ENCODE assay signal across 1 cellular context in the genomic region with DNA sequence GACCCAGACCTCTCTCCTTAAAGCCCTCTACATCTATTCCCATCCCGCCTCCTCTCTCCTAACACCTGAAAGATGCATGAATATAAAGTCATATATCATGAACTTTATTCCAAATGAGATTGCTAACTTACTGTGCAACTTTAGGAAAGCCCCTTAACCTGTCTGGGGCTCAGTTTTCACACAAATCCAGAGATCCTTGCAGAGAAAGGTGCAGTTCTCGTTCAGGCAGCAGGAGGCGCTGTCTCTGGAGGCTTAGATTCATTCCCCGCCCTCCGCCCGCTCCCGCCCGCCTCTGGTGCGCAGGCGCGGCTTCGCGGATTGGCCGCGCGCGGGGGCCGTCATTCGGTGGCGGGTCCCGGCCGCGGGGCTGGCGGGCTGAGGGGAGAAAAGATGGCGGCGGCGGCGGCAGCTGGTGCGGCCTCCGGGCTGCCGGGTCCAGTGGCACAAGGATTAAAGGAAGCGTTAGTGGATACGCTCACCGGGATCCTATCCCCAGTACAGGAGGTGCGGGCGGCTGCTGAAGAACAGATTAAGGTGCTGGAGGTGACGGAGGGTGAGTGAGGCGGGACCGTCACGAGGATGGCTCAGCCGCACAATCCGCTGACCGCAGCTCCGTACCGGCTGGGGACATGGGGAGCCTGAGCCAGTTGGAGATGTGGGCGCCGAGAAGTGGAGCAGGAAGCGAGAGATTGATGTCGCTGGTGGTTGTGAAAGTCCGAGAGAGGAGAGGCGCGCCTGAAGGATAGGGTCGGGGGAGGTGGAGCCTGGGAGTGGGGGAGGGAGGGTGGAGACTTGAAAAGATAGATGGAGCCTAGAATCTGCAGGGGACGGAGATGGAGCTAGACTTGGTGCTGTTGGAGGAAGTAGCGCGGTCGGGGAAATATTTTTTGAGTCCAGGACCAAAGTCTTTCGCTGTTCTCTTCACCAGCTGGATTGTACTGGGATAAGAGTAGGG.
TF ChIP-seq lines count a peak whose summit lies in the region.

A gene (plus strand): TSS at position 338 of the 955 bp plus-strand sequence. CDS start 53 bp downstream, at position 391.

TF ChIP-seq in HEK293, 187 proteins besides CTCF, POLR2A, EP300 and RAD21 (continued from another document):
- TF ChIP-seq, protein P1, sequence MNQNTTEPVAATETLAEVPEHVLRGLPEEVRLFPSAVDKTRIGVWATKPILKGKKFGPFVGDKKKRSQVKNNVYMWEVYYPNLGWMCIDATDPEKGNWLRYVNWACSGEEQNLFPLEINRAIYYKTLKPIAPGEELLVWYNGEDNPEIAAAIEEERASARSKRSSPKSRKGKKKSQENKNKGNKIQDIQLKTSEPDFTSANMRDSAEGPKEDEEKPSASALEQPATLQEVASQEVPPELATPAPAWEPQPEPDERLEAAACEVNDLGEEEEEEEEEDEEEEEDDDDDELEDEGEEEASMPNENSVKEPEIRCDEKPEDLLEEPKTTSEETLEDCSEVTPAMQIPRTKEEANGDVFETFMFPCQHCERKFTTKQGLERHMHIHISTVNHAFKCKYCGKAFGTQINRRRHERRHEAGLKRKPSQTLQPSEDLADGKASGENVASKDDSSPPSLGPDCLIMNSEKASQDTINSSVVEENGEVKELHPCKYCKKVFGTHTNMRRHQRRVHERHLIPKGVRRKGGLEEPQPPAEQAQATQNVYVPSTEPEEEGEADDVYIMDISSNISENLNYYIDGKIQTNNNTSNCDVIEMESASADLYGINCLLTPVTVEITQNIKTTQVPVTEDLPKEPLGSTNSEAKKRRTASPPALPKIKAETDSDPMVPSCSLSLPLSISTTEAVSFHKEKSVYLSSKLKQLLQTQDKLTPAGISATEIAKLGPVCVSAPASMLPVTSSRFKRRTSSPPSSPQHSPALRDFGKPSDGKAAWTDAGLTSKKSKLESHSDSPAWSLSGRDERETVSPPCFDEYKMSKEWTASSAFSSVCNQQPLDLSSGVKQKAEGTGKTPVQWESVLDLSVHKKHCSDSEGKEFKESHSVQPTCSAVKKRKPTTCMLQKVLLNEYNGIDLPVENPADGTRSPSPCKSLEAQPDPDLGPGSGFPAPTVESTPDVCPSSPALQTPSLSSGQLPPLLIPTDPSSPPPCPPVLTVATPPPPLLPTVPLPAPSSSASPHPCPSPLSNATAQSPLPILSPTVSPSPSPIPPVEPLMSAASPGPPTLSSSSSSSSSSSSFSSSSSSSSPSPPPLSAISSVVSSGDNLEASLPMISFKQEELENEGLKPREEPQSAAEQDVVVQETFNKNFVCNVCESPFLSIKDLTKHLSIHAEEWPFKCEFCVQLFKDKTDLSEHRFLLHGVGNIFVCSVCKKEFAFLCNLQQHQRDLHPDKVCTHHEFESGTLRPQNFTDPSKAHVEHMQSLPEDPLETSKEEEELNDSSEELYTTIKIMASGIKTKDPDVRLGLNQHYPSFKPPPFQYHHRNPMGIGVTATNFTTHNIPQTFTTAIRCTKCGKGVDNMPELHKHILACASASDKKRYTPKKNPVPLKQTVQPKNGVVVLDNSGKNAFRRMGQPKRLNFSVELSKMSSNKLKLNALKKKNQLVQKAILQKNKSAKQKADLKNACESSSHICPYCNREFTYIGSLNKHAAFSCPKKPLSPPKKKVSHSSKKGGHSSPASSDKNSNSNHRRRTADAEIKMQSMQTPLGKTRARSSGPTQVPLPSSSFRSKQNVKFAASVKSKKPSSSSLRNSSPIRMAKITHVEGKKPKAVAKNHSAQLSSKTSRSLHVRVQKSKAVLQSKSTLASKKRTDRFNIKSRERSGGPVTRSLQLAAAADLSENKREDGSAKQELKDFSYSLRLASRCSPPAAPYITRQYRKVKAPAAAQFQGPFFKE (tag by site-specific recombination; IDR thresholded peaks at IDR 0.05; ENCODE audit: borderline replicate concordance) = no peak
- TF ChIP-seq REPIN1 (tag by site-specific recombination; IDR thresholded peaks at IDR 0.05; ENCODE audit: low read depth) (no peak), EGR2 (tag by site-specific recombination; IDR thresholded peaks at IDR 0.05; ENCODE audit: low read depth) (0 out of 2 replicates have a peak, but pooled peaks have one; percentile 22), ZNF394 (tag by site-specific recombination; IDR thresholded peaks at IDR 0.05; ENCODE audit: borderline replicate concordance) (no peak; the same call in 1 of the 2 replicates), ZNF426 (tag by site-specific recombination; IDR thresholded peaks at IDR 0.05) (no peak), ZNF660 (tag by site-specific recombination; IDR thresholded peaks at IDR 0.05) (peak; percentile 77; the same call in 1 of the 2 replicates), ZNF146 (tag by site-specific recombination; IDR thresholded peaks at IDR 0.05) (0 out of 2 replicates have a peak, but pooled peaks have one; percentile 39), ZNF600 (tag by site-specific recombination; IDR thresholded peaks at IDR 0.05) (peak; percentile 73), ZNF248 (tag by site-specific recombination; IDR thresholded peaks at IDR 0.05) (no peak), GLIS2 (tag by site-specific recombination; IDR thresholded peaks at IDR 0.05) (peak; percentile 37; the same call in 1 of the 2 replicates), ZNF138 (tag by site-specific recombination; IDR thresholded peaks at IDR 0.05; ENCODE audit: borderline replicate concordance) (no peak), ZNF561 (tag by site-specific recombination; IDR thresholded peaks at IDR 0.05; ENCODE audit: borderline replicate concordance) (peak; percentile 74; the same call in 1 of the 2 replicates), ZNF521 (tag by site-specific recombination; IDR thresholded peaks at IDR 0.05) (no peak)
- TF ChIP-seq, protein P2, sequence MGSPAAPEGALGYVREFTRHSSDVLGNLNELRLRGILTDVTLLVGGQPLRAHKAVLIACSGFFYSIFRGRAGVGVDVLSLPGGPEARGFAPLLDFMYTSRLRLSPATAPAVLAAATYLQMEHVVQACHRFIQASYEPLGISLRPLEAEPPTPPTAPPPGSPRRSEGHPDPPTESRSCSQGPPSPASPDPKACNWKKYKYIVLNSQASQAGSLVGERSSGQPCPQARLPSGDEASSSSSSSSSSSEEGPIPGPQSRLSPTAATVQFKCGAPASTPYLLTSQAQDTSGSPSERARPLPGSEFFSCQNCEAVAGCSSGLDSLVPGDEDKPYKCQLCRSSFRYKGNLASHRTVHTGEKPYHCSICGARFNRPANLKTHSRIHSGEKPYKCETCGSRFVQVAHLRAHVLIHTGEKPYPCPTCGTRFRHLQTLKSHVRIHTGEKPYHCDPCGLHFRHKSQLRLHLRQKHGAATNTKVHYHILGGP (tag by site-specific recombination; IDR thresholded peaks at IDR 0.05) = no peak
- TF ChIP-seq, protein P3, sequence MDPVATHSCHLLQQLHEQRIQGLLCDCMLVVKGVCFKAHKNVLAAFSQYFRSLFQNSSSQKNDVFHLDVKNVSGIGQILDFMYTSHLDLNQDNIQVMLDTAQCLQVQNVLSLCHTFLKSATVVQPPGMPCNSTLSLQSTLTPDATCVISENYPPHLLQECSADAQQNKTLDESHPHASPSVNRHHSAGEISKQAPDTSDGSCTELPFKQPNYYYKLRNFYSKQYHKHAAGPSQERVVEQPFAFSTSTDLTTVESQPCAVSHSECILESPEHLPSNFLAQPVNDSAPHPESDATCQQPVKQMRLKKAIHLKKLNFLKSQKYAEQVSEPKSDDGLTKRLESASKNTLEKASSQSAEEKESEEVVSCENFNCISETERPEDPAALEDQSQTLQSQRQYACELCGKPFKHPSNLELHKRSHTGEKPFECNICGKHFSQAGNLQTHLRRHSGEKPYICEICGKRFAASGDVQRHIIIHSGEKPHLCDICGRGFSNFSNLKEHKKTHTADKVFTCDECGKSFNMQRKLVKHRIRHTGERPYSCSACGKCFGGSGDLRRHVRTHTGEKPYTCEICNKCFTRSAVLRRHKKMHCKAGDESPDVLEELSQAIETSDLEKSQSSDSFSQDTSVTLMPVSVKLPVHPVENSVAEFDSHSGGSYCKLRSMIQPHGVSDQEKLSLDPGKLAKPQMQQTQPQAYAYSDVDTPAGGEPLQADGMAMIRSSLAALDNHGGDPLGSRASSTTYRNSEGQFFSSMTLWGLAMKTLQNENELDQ (tag by site-specific recombination; IDR thresholded peaks at IDR 0.05; ENCODE audit: low read depth) = no peak
- TF ChIP-seq, protein P4, sequence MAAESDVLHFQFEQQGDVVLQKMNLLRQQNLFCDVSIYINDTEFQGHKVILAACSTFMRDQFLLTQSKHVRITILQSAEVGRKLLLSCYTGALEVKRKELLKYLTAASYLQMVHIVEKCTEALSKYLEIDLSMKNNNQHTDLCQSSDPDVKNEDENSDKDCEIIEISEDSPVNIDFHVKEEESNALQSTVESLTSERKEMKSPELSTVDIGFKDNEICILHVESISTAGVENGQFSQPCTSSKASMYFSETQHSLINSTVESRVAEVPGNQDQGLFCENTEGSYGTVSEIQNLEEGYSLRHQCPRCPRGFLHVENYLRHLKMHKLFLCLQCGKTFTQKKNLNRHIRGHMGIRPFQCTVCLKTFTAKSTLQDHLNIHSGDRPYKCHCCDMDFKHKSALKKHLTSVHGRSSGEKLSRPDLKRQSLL (tag by site-specific recombination; IDR thresholded peaks at IDR 0.05) = peak; percentile 95
TF ChIP-seq in HEK293: peak in this region for 73.
